Comparison of ENCODE assay signal across 9 cellular contexts in genomic region chrX:111445485-111445884, GRCh38. TPM values are rescaled to one million over a fixed set of nuclear protein-coding genes. Genes with fewer than 3 reads are reported as not detected.
DNase-seq lines count a peak whose midpoint lies in the region; ATAC-seq and TF ChIP-seq lines count a peak whose summit lies in the region.
"Had no signal": no experiment of that assay in that cellular context is flagged by ENCODE, and none has a peak within 500 bp of the region (broad histone marks: within the 10 kb centered on the region; RNA-seq: fewer than 3 reads in every experiment).

No MANE protein-coding gene starts in this region.

- TF ChIP-seq CTCF in GM13976 (IDR thresholded peaks at IDR 0.05; ENCODE audit: borderline replicate concordance, control extremely low read depth, extremely low read depth, insufficient read depth, missing control alignments) (peak; percentile 59), PC-3 (conservative IDR thresholded peaks at IDR 0.05; ENCODE audit: low read depth, low read length) (peak; percentile 66)

- no peak overlapping the region for H3K9ac ChIP-seq in PC-3 (ENCODE audit: low read length)

- POLR2A ChIA-PET in PC-3 (lab: Charles Lee; ENCODE audit: unreplicated experiment): interaction anchor here (0.8 kb wide), 1 partner anchor 236 kb away, joined by 5 read pairs; no protein-coding TSS in a partner anchor

- TF ChIP-seq EP300 in Ishikawa (IDR thresholded peaks at IDR 0.05; ENCODE audit: borderline replicate concordance): no peak

- peak; percentile 11 for DNase-seq in AG08396 (ENCODE audit: low spot score)
- DNase-seq in GM13976 (ENCODE audit: low spot score): peak; percentile 9
- peak; percentile 62 for DNase-seq in PC-3
- DNase-seq in erythroblast (lab: John Stamatoyannopoulos, UW): peak; percentile 22 to 45
- peak; percentile 71 for DNase-seq in pons (ENCODE audit: low spot score)

- peak; percentile 42; the same call in 1 of the 2 replicates for TF ChIP-seq RAD21 in Ishikawa (IDR thresholded peaks at IDR 0.05; ENCODE audit: low read depth)

- CTCF ChIA-PET in PC-3 (lab: Charles Lee): no interaction called here

- H3K79me2 ChIP-seq in PC-3 (ENCODE audit: low read length): no peaks in the 10 kb centered on the region

- BruUV-seq in PC-3 (replicated peaks; lab: Mats Ljungman, UMichigan): no TSS peak

- no peaks in the 10 kb centered on the region for H3K27me3 ChIP-seq in PC-3 (ENCODE audit: low read length)

- H3K27ac ChIP-seq in PC-3 (ENCODE audit: low read length): no peak overlapping the region
- H3K27ac ChIP-seq: epithelial cell of prostate had no signal

- no peaks in the 10 kb centered on the region for H3K36me3 ChIP-seq in PC-3 (ENCODE audit: low read depth, low read length)

- in situ Hi-C loops in GM13976 (cut with MboI; ENCODE audit: low sequenced_read_pairs, unreplicated experiment): no loop called here

- ATAC-seq in PC-3: no peak
- no peak for ATAC-seq in HG03097 (IDR thresholded peaks at IDR 0.05; ENCODE audit: low FRiP score, unreplicated experiment)
- no peak for ATAC-seq in GM18873 (IDR thresholded peaks at IDR 0.05; ENCODE audit: low FRiP score, unreplicated experiment)

- no peaks in the 10 kb centered on the region for H3F3A ChIP-seq in PC-3 (ENCODE audit: low read length, unreplicated experiment)

- no peaks in the 10 kb centered on the region for H3K9me3 ChIP-seq in PC-3 (ENCODE audit: low read length)

- no peak for TF ChIP-seq POLR2A in erythroblast (IDR thresholded peaks at IDR 0.05; ENCODE audit: low read length)

- intact Hi-C loops in PC-3 (cut with micrococcal nuclease): loop anchor here (10.0 kb wide), 1 partner anchor 281 kb away; no protein-coding TSS in a partner anchor

- no peak overlapping the region for H3K4me3 ChIP-seq in PC-3 (ENCODE audit: low read length)

- H3K4me1 ChIP-seq in PC-3 (ENCODE audit: insufficient read depth, low read length): no peaks in the 10 kb centered on the region

- H3K4me2 ChIP-seq in PC-3 (ENCODE audit: low read length): no peak overlapping the region

- H2AFZ ChIP-seq in PC-3 (ENCODE audit: low read length): no peak overlapping the region

- no peaks in the 10 kb centered on the region for H4K20me1 ChIP-seq in PC-3 (ENCODE audit: low read length)

- no peaks in the 10 kb centered on the region for H3K9me2 ChIP-seq in PC-3 (replicated peaks; ENCODE audit: low read length)

TF ChIP-seq in Ishikawa, 13 proteins besides CTCF, POLR2A, EP300 and RAD21:
- TF ChIP-seq TCF12 (IDR thresholded peaks at IDR 0.05; ENCODE audit: low read depth): no peak

RNA-seq across cellular contexts. Expression of gene DCX, which starts 33.5 kb away (rescaled TPM):
- not detected in 2 replicates for total RNA-seq in PC-3 (2014; rRNA removed)

Comparison
In these comparisons a context has a peak if more than half of its experiments do, and no peak if none do; other contexts are left out.
1. DNase-seq: peak in every context shown above with its lines; median percentile 71 in pons; 62 in PC-3; 34 in erythroblast; 11 in AG08396; 9 in GM13976.